20 cellular contexts compared by ENCODE assay signal in the genomic region with DNA sequence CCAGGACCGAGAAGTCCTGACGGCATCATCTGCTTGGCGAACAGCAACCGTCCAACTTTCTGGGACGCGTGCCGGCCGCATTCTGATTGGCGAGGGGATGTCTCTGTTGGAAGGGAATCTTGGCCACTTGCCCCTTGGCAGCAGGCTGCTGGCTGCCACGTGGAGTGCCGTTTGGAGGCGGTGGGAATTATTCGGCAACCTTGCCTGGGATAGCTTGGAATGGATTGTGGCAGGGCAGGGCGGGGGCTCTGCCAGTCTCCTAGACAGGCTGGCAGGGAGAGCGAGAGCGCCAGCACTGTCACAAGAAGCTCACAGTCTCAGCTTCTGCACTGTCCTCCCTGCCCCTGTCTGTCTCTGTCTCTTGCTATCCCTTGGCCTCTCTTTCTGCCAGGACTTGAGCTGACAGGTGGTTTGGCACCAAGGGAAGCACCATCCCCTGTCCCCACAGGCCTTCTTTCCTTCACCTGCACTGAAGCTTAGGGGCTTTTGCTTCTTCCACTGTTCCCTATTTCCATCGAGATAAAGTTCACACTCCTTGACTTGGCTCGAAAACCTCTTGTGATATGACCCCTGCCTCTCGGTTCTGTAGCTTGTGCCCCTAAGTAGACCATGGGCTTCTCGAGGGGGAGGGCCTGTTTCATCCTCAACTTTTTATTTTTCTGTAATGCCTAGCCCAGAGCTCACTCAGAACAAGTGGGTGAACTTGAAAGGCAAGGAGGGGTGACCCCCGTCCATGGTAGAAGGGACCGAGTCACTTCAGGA.
DNase-seq lines count a peak whose midpoint lies in the region; ATAC-seq and TF ChIP-seq lines count a peak whose summit lies in the region.
"Had no signal": no experiment of that assay in that cellular context is flagged by ENCODE, and none has a peak within 500 bp of the region (broad histone marks: within the 10 kb centered on the region; RNA-seq: fewer than 3 reads in every experiment).

No MANE protein-coding gene starts in this region.

- H2AFZ ChIP-seq in SK-N-SH (ENCODE audit: low read depth), result no peak overlapping the region

- ATAC-seq in SK-N-SH treated with all-trans-retinoic acid at 6 μM for 48 hours (no peak), left lobe of liver (peak; percentile 92)
- ATAC-seq: activated CD8-positive, alpha-beta memory T cell treated with anti-CD3 and anti-CD28 coated beads, Interleukin-2, amount 10 ng/mL, durations not matched to agents 7 days and 5 days; foreskin keratinocyte; HCT116; natural killer cell; upper lobe of right lung had no signal

- H3K9me2 ChIP-seq in SK-N-SH, result no peaks in the 10 kb centered on the region

- H3K27me3 ChIP-seq in SK-N-SH (ENCODE audit: insufficient read depth), result no peaks in the 10 kb centered on the region
- no peaks in the 10 kb centered on the region for H3K27me3 ChIP-seq in colonic mucosa
- no peaks in the 10 kb centered on the region for H3K27me3 ChIP-seq in transverse colon

- DNase-seq in SK-N-SH (no peak), colonic mucosa (peak; percentile 28), left lobe of liver (ENCODE audit: low spot score) (peak; percentile 91), transverse colon (peak; percentile 12), SK-N-DZ (ENCODE audit: low spot score) (no peak)
- DNase-seq in stimulated activated naive CD4-positive, alpha-beta T cell (lab: John Stamatoyannopoulos, UW), result no peak
- DNase-seq in activated T-cell treated with anti-CD3 and anti-CD28 coated beads, Interleukin-2, amount 50 U/mL, for 1 hour, result no peak
- DNase-seq: 8988T; activated CD4-positive, alpha-beta T cell treated with anti-CD3 and anti-CD28 coated beads for 48 hours; activated CD8-positive, alpha-beta memory T cell treated with anti-CD3 and anti-CD28 coated beads, Interleukin-2, amount 10 ng/mL, durations not matched to agents 7 days and 5 days; foreskin keratinocyte; islet precursor cell; natural killer cell; NCI-H1092; NCI-H69; T-helper 1 cell; upper lobe of right lung had no signal

- H3K4me3 ChIP-seq in SK-N-SH (ENCODE audit: low read depth in 2 of 2, low read length in 1 of 2) (no peak overlapping the region), colonic mucosa (no peak overlapping the region), transverse colon (no peak overlapping the region)
- H3K4me3 ChIP-seq: upper lobe of right lung had no signal

- H3K27ac ChIP-seq in SK-N-SH (ENCODE audit: low read depth in 2 of 2, low read length in 1 of 2), result no peak overlapping the region
- H3K27ac ChIP-seq in colonic mucosa, result no peak overlapping the region
- no peak overlapping the region for H3K27ac ChIP-seq in transverse colon
- H3K27ac ChIP-seq: epithelial cell of prostate, foreskin keratinocyte, upper lobe of right lung had no signal

- H3K4me1 ChIP-seq in SK-N-SH (ENCODE audit: control insufficient read depth in 1 of 2, insufficient read depth in 2 of 2, low read depth in 1 of 2, low read length in 1 of 2), result peaks cover 0 to 7% of the 10 kb centered on the region in 2 experiments; a peak in 1 of 4 replicates
- no peaks in the 10 kb centered on the region for H3K4me1 ChIP-seq in colonic mucosa
- no peaks in the 10 kb centered on the region for H3K4me1 ChIP-seq in transverse colon
- H3K4me1 ChIP-seq: foreskin keratinocyte, upper lobe of right lung had no signal

- H3K79me2 ChIP-seq in SK-N-SH (ENCODE audit: insufficient read depth), result no peaks in the 10 kb centered on the region

- H4K20me1 ChIP-seq in SK-N-SH (ENCODE audit: insufficient read depth), result no peaks in the 10 kb centered on the region

- H3K4me2 ChIP-seq in SK-N-SH, result no peak overlapping the region

- no peak for TF ChIP-seq CTCF in SK-N-SH (IDR thresholded peaks at IDR 0.05)
- TF ChIP-seq CTCF in colonic mucosa (IDR thresholded peaks at IDR 0.05), result no peak
- TF ChIP-seq CTCF in transverse colon (IDR thresholded peaks at IDR 0.05), result no peak

- no peak overlapping the region for H3K9ac ChIP-seq in SK-N-SH
- no peak overlapping the region for H3K9ac ChIP-seq in colonic mucosa (ENCODE audit: low read depth in 2 of 2, low read length in 2 of 2)

- POLR2A ChIA-PET in SK-N-SH (lab: Yijun Ruan, JAX), result no interaction called here

- no peak for TF ChIP-seq POLR2A in transverse colon (IDR thresholded peaks at IDR 0.05)

- TF ChIP-seq EP300 in SK-N-SH (IDR thresholded peaks at IDR 0.05; ENCODE audit: borderline replicate concordance in 1 of 2, low read depth in 1 of 2, low read length in 1 of 2), result no peak
- no peak for TF ChIP-seq EP300 in transverse colon (IDR thresholded peaks at IDR 0.05; ENCODE audit: low read depth)

- H3K36me3 ChIP-seq in SK-N-SH (replicated peaks in 1 of 2; ENCODE audit: control insufficient read depth in 1 of 2, insufficient read depth in 2 of 2, low read length in 1 of 2), result no peaks in the 10 kb centered on the region
- no peaks in the 10 kb centered on the region for H3K36me3 ChIP-seq in colonic mucosa
- no peaks in the 10 kb centered on the region for H3K36me3 ChIP-seq in transverse colon
- H3K36me3 ChIP-seq: upper lobe of right lung had no signal

- no peak for TF ChIP-seq RAD21 in SK-N-SH (IDR thresholded peaks at IDR 0.05; ENCODE audit: low read length)

- CTCF ChIA-PET in SK-N-SH (lab: Yijun Ruan, JAX), result interaction anchor here (0.8 to 2.5 kb wide), 4 partner anchors 8 to 28 kb away, joined by 3 to 5 read pairs (median 4); no protein-coding TSS in a partner anchor

- no peaks in the 10 kb centered on the region for H3F3A ChIP-seq in SK-N-SH (replicated peaks; ENCODE audit: insufficient read depth)

- H3K9me3 ChIP-seq in SK-N-SH (no peaks in the 10 kb centered on the region), colonic mucosa (no peaks in the 10 kb centered on the region), transverse colon (no peaks in the 10 kb centered on the region)
- H3K9me3 ChIP-seq: upper lobe of right lung had no signal

- WGBS in SK-N-SH (ENCODE audit: low lambda C conversion rate), result 56% methylated on average over 16 of the region's 22 CpGs
- 63 to 72% methylated on average over 14 to 22 of the region's 22 CpGs for WGBS in transverse colon (ENCODE audit: low coverage in 1 of 2), 2 donors

- in situ Hi-C loops in transverse colon (cut with MboI; ENCODE audit: low pct_ligation_motif_present in 1 of 4, low pct_unique_long_range_greater_than_20kb in 1 of 4, low sequenced_read_pairs in 3 of 4), result no loop called here

- intact Hi-C loops in colonic mucosa (cut with DNase I), result no loop called here
- intact Hi-C loops in transverse colon (cut with DNase I; ENCODE audit: low total_unique reads), result no loop called here

TF ChIP-seq in SK-N-SH treated with all-trans-retinoic acid at 6 μM for 48 hours, 23 proteins besides CTCF, POLR2A, EP300 and RAD21:
- no peak for TF ChIP-seq OSR1 (CRISPR knock-in tag; IDR thresholded peaks at IDR 0.05)
- no peak for TF ChIP-seq ESRRG (CRISPR knock-in tag; IDR thresholded peaks at IDR 0.05)
- TF ChIP-seq ZFP3 (CRISPR knock-in tag; IDR thresholded peaks at IDR 0.05), result no peak
- no peak for TF ChIP-seq PPARA (CRISPR knock-in tag; IDR thresholded peaks at IDR 0.05; ENCODE audit: borderline replicate concordance)
- no peak for TF ChIP-seq GLIS3 (CRISPR knock-in tag; IDR thresholded peaks at IDR 0.05)
- TF ChIP-seq ZNF70 (CRISPR knock-in tag; IDR thresholded peaks at IDR 0.05), result peak; percentile 91
- TF ChIP-seq TOX (CRISPR knock-in tag; IDR thresholded peaks at IDR 0.05; ENCODE audit: borderline replicate concordance), result no peak
- TF ChIP-seq ARNTL (CRISPR knock-in tag; IDR thresholded peaks at IDR 0.05; ENCODE audit: borderline replicate concordance, low read depth), result no peak
- TF ChIP-seq BACH2 (CRISPR knock-in tag; IDR thresholded peaks at IDR 0.05; ENCODE audit: borderline replicate concordance), result no peak

TF ChIP-seq in SK-N-SH, 30 proteins besides CTCF, POLR2A, EP300 and RAD21:
- no peak for TF ChIP-seq RXRA (IDR thresholded peaks at IDR 0.05; ENCODE audit: borderline replicate concordance, low read depth)
- TF ChIP-seq FOXM1 (IDR thresholded peaks at IDR 0.05; ENCODE audit: low read depth), result no peak

Comparison
In these comparisons a context has a peak if more than half of its experiments do, and no peak if none do; other contexts are left out.
1. DNase-seq: peak in colonic mucosa (single experiment), left lobe of liver (single experiment) and transverse colon (single experiment); none in SK-N-SH (single experiment), stimulated activated naive CD4-positive, alpha-beta T cell (0 of 6), activated T-cell treated with anti-CD3 and anti-CD28 coated beads, Interleukin-2, amount 50 U/mL, for 1 hour (single experiment) and SK-N-DZ (single experiment).